Comparison of ENCODE assay signal across 27 cellular contexts in the genomic region with DNA sequence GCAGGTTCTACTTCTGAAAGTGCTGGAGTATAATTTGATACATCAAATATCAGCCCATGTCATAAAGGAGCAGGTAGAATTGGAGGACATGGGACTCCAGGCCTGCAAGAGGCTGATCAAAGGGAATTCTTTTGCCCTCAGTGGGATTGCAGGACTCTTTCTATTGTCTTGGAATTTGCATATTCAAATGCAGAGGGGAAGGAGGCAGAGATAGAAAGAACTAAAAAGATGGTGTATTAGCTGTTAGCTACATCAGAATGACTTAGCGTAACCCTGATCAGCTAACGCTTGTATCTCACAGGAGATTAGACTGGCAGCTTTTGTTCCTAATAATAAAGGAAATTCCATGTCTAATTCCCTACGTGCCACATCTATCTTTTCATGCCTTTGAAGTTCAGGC.
"Had no signal": no experiment of that assay in that cellular context is flagged by ENCODE, and none has a peak within 500 bp of the region (broad histone marks: within the 10 kb centered on the region; RNA-seq: fewer than 3 reads in every experiment).

No MANE protein-coding gene starts in this region.

- DNase-seq: dorsolateral prefrontal cortex; effector CD4-positive, alpha-beta T cell; foreskin fibroblast; heart left ventricle; left ventricle myocardium superior; lower lobe of right lung; natural killer cell; nucleus accumbens; ovary; posterior cingulate gyrus; psoas muscle; right cardiac atrium; sigmoid colon; stimulated activated CD4-positive, alpha-beta T cell treated with anti-CD3 and anti-CD28 coated beads, Interleukin-2, amount 100 ng/mL, for 24 hours; stimulated activated CD4-positive, alpha-beta T cell treated with anti-CD3 and anti-CD28 coated beads, Interleukin-4, amount 100 ng/mL, for 24 hours; stimulated activated naive CD4-positive, alpha-beta T cell treated with Interleukin-2 at 50 U/mL for 16 hours; stomach; thyroid gland; trophoblast cell had no signal

- H3K27ac ChIP-seq: dorsolateral prefrontal cortex, epithelial cell of prostate, gastroesophageal sphincter, heart left ventricle, hepatocyte, lower lobe of right lung, ovary, psoas muscle, sigmoid colon, stomach, thyroid gland, vagina had no signal

- H3K4me1 ChIP-seq: gastroesophageal sphincter, heart left ventricle, lower lobe of right lung, psoas muscle, sigmoid colon, stomach, thyroid gland, vagina had no signal

- H3K27me3 ChIP-seq: dorsolateral prefrontal cortex, gastroesophageal sphincter, heart left ventricle, hepatocyte, ovary, sigmoid colon, stomach, thyroid gland, vagina had no signal

- H3K4me2 ChIP-seq: hepatocyte had no signal

- FAIRE-seq: colon, keratinocyte had no signal

- H3K79me2 ChIP-seq: hepatocyte had no signal

- H2AFZ ChIP-seq: hepatocyte had no signal

- H3K4me3 ChIP-seq: dorsolateral prefrontal cortex, gastroesophageal sphincter, heart left ventricle, hepatocyte, lower lobe of right lung, ovary, psoas muscle, sigmoid colon, stomach, thyroid gland, vagina had no signal

- H3K9me3 ChIP-seq: gastroesophageal sphincter, lower lobe of right lung, ovary, psoas muscle, sigmoid colon, thyroid gland, vagina had no signal

- H3K36me3 ChIP-seq: gastroesophageal sphincter, heart left ventricle, lower lobe of right lung, ovary, sigmoid colon, stomach, thyroid gland, vagina had no signal

- ATAC-seq: esophagus mucosa; gastroesophageal sphincter; heart left ventricle; left ventricle myocardium superior; lower lobe of right lung; natural killer cell; psoas muscle; right cardiac atrium; stimulated activated effector memory CD8-positive, alpha-beta T cell treated with anti-CD3 and anti-CD28 coated beads, Interleukin-12 subunit alpha, Interleukin-12 subunit beta, amount 100 ng/mL, for 72 hours had no signal
